Comparison of ENCODE assay signal across 19 cellular contexts in the genomic region with DNA sequence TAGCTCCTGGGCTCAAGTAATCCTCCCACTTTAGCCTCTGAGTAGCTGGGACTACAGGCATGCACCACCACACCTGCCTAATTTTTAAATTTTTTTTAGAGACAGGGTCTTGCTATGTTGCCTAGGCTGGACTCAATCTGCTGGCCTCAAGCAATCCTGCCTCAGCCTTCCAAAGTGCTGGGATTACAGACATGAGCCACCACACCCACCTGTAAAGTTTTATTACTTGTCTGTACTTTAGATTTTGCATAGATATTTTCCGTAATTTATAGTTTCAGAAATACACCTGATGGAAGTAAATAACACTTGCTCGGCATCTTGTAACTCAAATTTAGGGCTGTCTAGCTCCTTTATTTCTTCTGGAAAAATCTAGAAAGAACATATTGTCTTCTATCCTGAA. TPM values are rescaled to one million over a fixed set of nuclear protein-coding genes. Genes with fewer than 3 reads are reported as not detected.
DNase-seq lines count a peak whose midpoint lies in the region; ATAC-seq, FAIRE-seq and TF ChIP-seq lines count a peak whose summit lies in the region.
"Had no signal": no experiment of that assay in that cellular context is flagged by ENCODE, and none has a peak within 500 bp of the region (broad histone marks: within the 10 kb centered on the region; RNA-seq: fewer than 3 reads in every experiment).

No MANE protein-coding gene starts in this region.

- no peak overlapping the region for H3K4me3 ChIP-seq in colonic mucosa
- H3K4me3 ChIP-seq in small intestine (ENCODE audit: low read depth in 1 of 2, low read length in 2 of 2) = no peak overlapping the region
- H3K4me3 ChIP-seq: GM23338 had no signal

- H3K4me1 ChIP-seq in colonic mucosa = no peaks in the 10 kb centered on the region
- no peaks in the 10 kb centered on the region for H3K4me1 ChIP-seq in small intestine (ENCODE audit: control insufficient read depth in 2 of 2, insufficient read depth in 1 of 2, low read depth in 1 of 2, low read length in 1 of 2)

- H3K4me1 Mint-ChIP-seq in T-helper 17 cell (peaks cover 16% of the 10 kb centered on the region), T-cell (peaks cover 22 to 40% (median 30%) of the 10 kb centered on the region in 3 donors)

- H3K27me3 Mint-ChIP-seq in T-helper 17 cell = no peaks in the 10 kb centered on the region
- no peaks in the 10 kb centered on the region for H3K27me3 Mint-ChIP-seq in T-cell
- H3K27me3 Mint-ChIP-seq: CD4-positive, alpha-beta memory T cell had no signal

- no peak for FAIRE-seq in small intestine (lab: Jason Lieb, UNC)
- FAIRE-seq: GM12891, GM18507 had no signal

- DNase-seq in T-helper 17 cell (no peak), colonic mucosa (peak; percentile 22), small intestine (peak; percentile 51), omental fat pad (ENCODE audit: low spot score) (no peak), kidney tubule cell (ENCODE audit: low spot score) (no peak), T-cell (no peak)
- DNase-seq: C1 segment of cervical spinal cord; Calu3; CD4-positive, alpha-beta memory T cell; COR-L47; DMS53; DMS79 treated with DMSO at 0.1 percent for 48 hours; GF-D8; H9; HFFc6 had no signal

- no peak for ATAC-seq in T-helper 17 cell
- ATAC-seq in omental fat pad (ENCODE audit: low FRiP score) = no peak
- no peak for ATAC-seq in T-cell (replicated peaks in 1 of 4)
- ATAC-seq: GM23338, HCT116 had no signal

- H3K36me3 ChIP-seq in colonic mucosa (no peaks in the 10 kb centered on the region), small intestine (ENCODE audit: control insufficient read depth in 2 of 2, insufficient read depth in 2 of 2, low read length in 2 of 2) (no peaks in the 10 kb centered on the region)

- POLR2A ChIA-PET in T-cell (lab: Charles Lee) = interaction anchor here in 1 of 2 donors (1.2 kb wide), 1 partner anchor 221 kb away, joined by 3 read pairs; no protein-coding TSS in a partner anchor

- no peaks in the 10 kb centered on the region for H3K27me3 ChIP-seq in colonic mucosa
- no peaks in the 10 kb centered on the region for H3K27me3 ChIP-seq in small intestine (ENCODE audit: control insufficient read depth in 2 of 2, insufficient read depth in 2 of 2, low read length in 2 of 2)

- H3K36me3 Mint-ChIP-seq in T-helper 17 cell (ENCODE audit: low read depth) (peaks cover 3% of the 10 kb centered on the region), T-cell (no peaks in the 10 kb centered on the region)
- H3K36me3 Mint-ChIP-seq: CD4-positive, alpha-beta memory T cell had no signal

- CTCF ChIA-PET in T-cell (lab: Charles Lee) = interaction anchor here in 1 of 2 donors (1.1 kb wide), 1 partner anchor 10 kb away, joined by 3 read pairs; no protein-coding TSS in a partner anchor

- 21 to 65% (median 34%) methylated on average over 2 of the region's 2 CpGs for WGBS in small intestine, 3 donors

- peak overlapping the region; percentile 1 for H3K27ac Mint-ChIP-seq in T-helper 17 cell
- H3K27ac Mint-ChIP-seq in T-cell = no peak overlapping the region
- H3K27ac Mint-ChIP-seq: GM23338, HFFc6 had no signal

- H3K9me3 ChIP-seq in T-helper 17 cell (ENCODE audit: control insufficient read depth, low read length, poor library complexity, severe bottlenecking) (no peaks in the 10 kb centered on the region), colonic mucosa (no peaks in the 10 kb centered on the region), small intestine (ENCODE audit: control insufficient read depth, low read depth) (no peaks in the 10 kb centered on the region)

- H3K9me3 Mint-ChIP-seq in T-cell = no peaks in the 10 kb centered on the region
- H3K9me3 Mint-ChIP-seq: CD4-positive, alpha-beta memory T cell; GM23338; H9; HFFc6 had no signal

- H3K9ac ChIP-seq in colonic mucosa (ENCODE audit: low read depth in 2 of 2, low read length in 2 of 2) = no peak overlapping the region

- TF ChIP-seq CTCF in colonic mucosa (IDR thresholded peaks at IDR 0.05) (no peak), omental fat pad (IDR thresholded peaks at IDR 0.05) (no peak)

- no peak overlapping the region for H3K27ac ChIP-seq in colonic mucosa
- no peak overlapping the region for H3K27ac ChIP-seq in small intestine (ENCODE audit: low read depth in 1 of 2, low read length in 1 of 2)

- H3K4me3 Mint-ChIP-seq in T-helper 17 cell = no peak overlapping the region
- H3K4me3 Mint-ChIP-seq in T-cell = no peak overlapping the region
- H3K4me3 Mint-ChIP-seq: CD4-positive, alpha-beta memory T cell; GM23338; H9; HFFc6 had no signal

- intact Hi-C loops in colonic mucosa (cut with DNase I) = no loop called here

RNA-seq across cellular contexts. Expression of a gene that starts 5.8 kb away (rescaled TPM):
- total RNA-seq in T-helper 17 cell = 10 to 100 TPM; 14.3 to 15.1 TPM
- total RNA-seq in colonic mucosa = 1 to 10 TPM; 6.8 to 8.5 TPM
- polyA plus RNA-seq in small intestine = 1 to 10 TPM in 2 of 3 donors, under 1 TPM in 1; 0.54 to 2.9 (median 1.1) TPM
- total RNA-seq in omental fat pad = 1 to 10 TPM; 3.6 to 7.9 (median 5.7) TPM
- 10 to 100 TPM in 4 of 5 donors, 1 to 10 TPM in 1; 9.3 to 19.9 (median 10.9) TPM for total RNA-seq in T-cell

RNA-seq across cellular contexts. Expression of a gene that starts 6.1 kb away (rescaled TPM):
- total RNA-seq in T-helper 17 cell (1 to 10 TPM; 4.1 to 6.8 TPM), colonic mucosa (10 to 100 TPM in 1 of 2 donors, 1 to 10 TPM in 1; 5.3 to 18.5 TPM), omental fat pad (1 to 10 TPM; 1.1 to 6.4 (median 5.7) TPM), T-cell (1 to 10 TPM; 2.5 to 5.1 (median 4.5) TPM)
- polyA plus RNA-seq in small intestine = 1 to 10 TPM in 1 of 3 donors, under 1 TPM in 1, not detected in 1; 0.45 to 4.8 TPM

Comparison
In these comparisons a context has a peak if more than half of its experiments do, and no peak if none do; other contexts are left out.
1. DNase-seq: peak in colonic mucosa (single experiment) and small intestine (single experiment); none in T-helper 17 cell (0 of 3), omental fat pad (single experiment), kidney tubule cell (single experiment) and T-cell (0 of 34).